In the genomic region with DNA sequence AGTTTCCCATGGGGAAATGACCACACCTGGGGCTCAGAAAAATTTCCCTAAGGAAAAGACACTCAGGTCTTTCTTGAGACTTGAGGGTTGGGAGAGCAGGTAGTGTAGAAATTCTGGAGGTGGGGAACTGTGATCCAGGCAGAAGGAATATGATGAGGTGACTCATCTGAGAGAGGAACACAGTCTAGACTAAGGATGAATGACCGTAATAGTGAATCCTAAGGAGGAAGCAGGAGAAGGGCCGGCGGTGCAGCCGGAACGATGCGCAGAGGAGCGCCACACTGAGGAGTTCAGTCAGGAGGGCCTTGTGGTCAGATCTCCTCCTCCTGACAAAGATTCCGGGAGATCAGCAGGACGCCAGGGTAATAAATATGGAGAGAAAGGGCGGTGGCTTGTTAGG, we compare ENCODE assay signal across 1 cellular context.
TF ChIP-seq lines count a peak whose summit lies in the region.

No MANE protein-coding gene starts in this region.

TF ChIP-seq in WTC11, 78 proteins besides CTCF, POLR2A, EP300 and RAD21 (continued from another document):
- TF ChIP-seq, protein P1, sequence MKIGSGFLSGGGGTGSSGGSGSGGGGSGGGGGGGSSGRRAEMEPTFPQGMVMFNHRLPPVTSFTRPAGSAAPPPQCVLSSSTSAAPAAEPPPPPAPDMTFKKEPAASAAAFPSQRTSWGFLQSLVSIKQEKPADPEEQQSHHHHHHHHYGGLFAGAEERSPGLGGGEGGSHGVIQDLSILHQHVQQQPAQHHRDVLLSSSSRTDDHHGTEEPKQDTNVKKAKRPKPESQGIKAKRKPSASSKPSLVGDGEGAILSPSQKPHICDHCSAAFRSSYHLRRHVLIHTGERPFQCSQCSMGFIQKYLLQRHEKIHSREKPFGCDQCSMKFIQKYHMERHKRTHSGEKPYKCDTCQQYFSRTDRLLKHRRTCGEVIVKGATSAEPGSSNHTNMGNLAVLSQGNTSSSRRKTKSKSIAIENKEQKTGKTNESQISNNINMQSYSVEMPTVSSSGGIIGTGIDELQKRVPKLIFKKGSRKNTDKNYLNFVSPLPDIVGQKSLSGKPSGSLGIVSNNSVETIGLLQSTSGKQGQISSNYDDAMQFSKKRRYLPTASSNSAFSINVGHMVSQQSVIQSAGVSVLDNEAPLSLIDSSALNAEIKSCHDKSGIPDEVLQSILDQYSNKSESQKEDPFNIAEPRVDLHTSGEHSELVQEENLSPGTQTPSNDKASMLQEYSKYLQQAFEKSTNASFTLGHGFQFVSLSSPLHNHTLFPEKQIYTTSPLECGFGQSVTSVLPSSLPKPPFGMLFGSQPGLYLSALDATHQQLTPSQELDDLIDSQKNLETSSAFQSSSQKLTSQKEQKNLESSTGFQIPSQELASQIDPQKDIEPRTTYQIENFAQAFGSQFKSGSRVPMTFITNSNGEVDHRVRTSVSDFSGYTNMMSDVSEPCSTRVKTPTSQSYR (CRISPR knock-in tag; IDR thresholded peaks at IDR 0.05) = no peak
- TF ChIP-seq ZNF416 (CRISPR knock-in tag; IDR thresholded peaks at IDR 0.05) (no peak), TP53 (CRISPR knock-in tag; IDR thresholded peaks at IDR 0.05) (no peak), ATF1 (CRISPR knock-in tag; IDR thresholded peaks at IDR 0.05) (no peak), FOXK1 (CRISPR knock-in tag; IDR thresholded peaks at IDR 0.05) (no peak), RORB (CRISPR knock-in tag; IDR thresholded peaks at IDR 0.05) (no peak)
- TF ChIP-seq, protein P2, sequence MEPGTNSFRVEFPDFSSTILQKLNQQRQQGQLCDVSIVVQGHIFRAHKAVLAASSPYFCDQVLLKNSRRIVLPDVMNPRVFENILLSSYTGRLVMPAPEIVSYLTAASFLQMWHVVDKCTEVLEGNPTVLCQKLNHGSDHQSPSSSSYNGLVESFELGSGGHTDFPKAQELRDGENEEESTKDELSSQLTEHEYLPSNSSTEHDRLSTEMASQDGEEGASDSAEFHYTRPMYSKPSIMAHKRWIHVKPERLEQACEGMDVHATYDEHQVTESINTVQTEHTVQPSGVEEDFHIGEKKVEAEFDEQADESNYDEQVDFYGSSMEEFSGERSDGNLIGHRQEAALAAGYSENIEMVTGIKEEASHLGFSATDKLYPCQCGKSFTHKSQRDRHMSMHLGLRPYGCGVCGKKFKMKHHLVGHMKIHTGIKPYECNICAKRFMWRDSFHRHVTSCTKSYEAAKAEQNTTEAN (CRISPR knock-in tag; IDR thresholded peaks at IDR 0.05) = no peak
TF ChIP-seq in WTC11: peak in this region for 0.
